Comparison of ENCODE assay signal across 9 cellular contexts in the genomic region with DNA sequence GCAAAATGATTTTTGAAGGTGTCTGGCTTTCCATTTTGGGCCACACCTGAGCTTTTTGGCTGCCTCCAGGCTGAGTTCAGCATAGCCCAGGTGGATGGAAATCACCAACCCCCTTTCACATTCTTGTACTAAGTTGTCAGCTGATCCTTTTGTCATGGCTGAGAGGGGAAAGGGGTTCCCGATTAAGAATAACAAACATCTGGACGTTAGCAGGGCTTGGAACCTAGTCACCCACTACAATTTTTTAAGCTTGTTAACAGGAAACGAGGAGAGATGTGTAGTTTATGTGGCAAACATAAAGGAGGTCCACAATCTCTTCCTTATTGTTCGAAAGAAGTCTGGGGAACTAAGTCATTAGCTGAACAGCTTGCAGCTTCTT. TPM values are rescaled to one million over a fixed set of nuclear protein-coding genes. Genes with fewer than 3 reads are reported as not detected.
DNase-seq lines count a peak whose midpoint lies in the region; ATAC-seq, FAIRE-seq and TF ChIP-seq lines count a peak whose summit lies in the region.
"Had no signal": no experiment of that assay in that cellular context is flagged by ENCODE, and none has a peak within 500 bp of the region (broad histone marks: within the 10 kb centered on the region; RNA-seq: fewer than 3 reads in every experiment).

No MANE protein-coding gene starts in this region.

- peaks cover 10% of the 10 kb centered on the region for H3K4me1 Mint-ChIP-seq in activated CD8-positive, alpha-beta T cell treated with anti-CD3 and anti-CD28 coated beads, Interleukin-2, amount 10 ng/mL, durations not matched to agents 7 days and 5 days (ENCODE audit: low read depth)

- peaks cover 47% of the 10 kb centered on the region for H3K27me3 ChIP-seq in WERI-Rb-1 (ENCODE audit: insufficient read depth, low read depth, severe bottlenecking)

- no peaks in the 10 kb centered on the region for H3K9me3 Mint-ChIP-seq in activated CD8-positive, alpha-beta T cell treated with anti-CD3 and anti-CD28 coated beads, Interleukin-2, amount 10 ng/mL, durations not matched to agents 7 days and 5 days (ENCODE audit: insufficient read depth)

- H3K27me3 Mint-ChIP-seq in activated CD8-positive, alpha-beta T cell treated with anti-CD3 and anti-CD28 coated beads, Interleukin-2, amount 10 ng/mL, durations not matched to agents 7 days and 5 days (ENCODE audit: low read depth): peaks cover 77% of the 10 kb centered on the region

- TF ChIP-seq CTCF in VCaP (conservative IDR thresholded peaks at IDR 0.05) (no peak), fibroblast of villous mesenchyme (IDR thresholded peaks at IDR 0.05; ENCODE audit: insufficient read depth, low read depth, low read length) (no peak), retinal pigment epithelial cell (conservative IDR thresholded peaks at IDR 0.05; ENCODE audit: low read depth, low read length) (no peak), D721Med (IDR thresholded peaks at IDR 0.05; ENCODE audit: insufficient read depth, missing control alignments) (no peak), WERI-Rb-1 (IDR thresholded peaks at IDR 0.05; ENCODE audit: low read depth, low read length) (no peak)

- ATAC-seq in activated CD8-positive, alpha-beta T cell treated with anti-CD3 and anti-CD28 coated beads, Interleukin-2, amount 10 ng/mL, durations not matched to agents 7 days and 5 days: no peak

- peaks cover 4% of the 10 kb centered on the region for H3K9me3 ChIP-seq in WERI-Rb-1 (ENCODE audit: severe bottlenecking)

- no peak overlapping the region for H3K27ac Mint-ChIP-seq in activated CD8-positive, alpha-beta T cell treated with anti-CD3 and anti-CD28 coated beads, Interleukin-2, amount 10 ng/mL, durations not matched to agents 7 days and 5 days

- H3K36me3 Mint-ChIP-seq in activated CD8-positive, alpha-beta T cell treated with anti-CD3 and anti-CD28 coated beads, Interleukin-2, amount 10 ng/mL, durations not matched to agents 7 days and 5 days (ENCODE audit: low read depth): peaks cover 12% of the 10 kb centered on the region

- no peaks in the 10 kb centered on the region for H3K36me3 ChIP-seq in WERI-Rb-1

- H3K27ac ChIP-seq in VCaP (peak overlapping the region; percentile 100), WERI-Rb-1 (no peak overlapping the region)

- CTCF ChIA-PET in activated CD8-positive, alpha-beta T cell treated with anti-CD3 and anti-CD28 coated beads, Interleukin-2, amount 10 ng/mL, durations not matched to agents 7 days and 5 days (lab: Charles Lee): interaction anchor here (1.7 kb wide), 1 partner anchor 8 kb away, joined by 4 read pairs; no protein-coding TSS in a partner anchor

- DNase-seq in EH (ENCODE audit: low read depth): peak; percentile 39
- DNase-seq in fibroblast of villous mesenchyme (ENCODE audit: low read depth): peak; percentile 41
- no peak for DNase-seq in retinal pigment epithelial cell (ENCODE audit: low read depth)
- no peak for DNase-seq in D721Med (ENCODE audit: insufficient read length, low spot score)
- no peak for DNase-seq in HTR-8/SVneo (ENCODE audit: insufficient read length, low spot score)
- no peak for DNase-seq in activated CD8-positive, alpha-beta T cell treated with anti-CD3 and anti-CD28 coated beads, Interleukin-2, amount 10 ng/mL, durations not matched to agents 7 days and 5 days
- no peak for DNase-seq in WERI-Rb-1
- DNase-seq: GF-D8 had no signal

- POLR2A ChIA-PET in activated CD8-positive, alpha-beta T cell treated with anti-CD3 and anti-CD28 coated beads, Interleukin-2, amount 10 ng/mL, durations not matched to agents 7 days and 5 days (lab: Charles Lee): no interaction called here

- no peak overlapping the region for H3K4me3 Mint-ChIP-seq in activated CD8-positive, alpha-beta T cell treated with anti-CD3 and anti-CD28 coated beads, Interleukin-2, amount 10 ng/mL, durations not matched to agents 7 days and 5 days

- H3K4me3 ChIP-seq in fibroblast of villous mesenchyme (ENCODE audit: low read depth, low read length) (peak overlapping the region; percentile 90), retinal pigment epithelial cell (ENCODE audit: low read length) (peak overlapping the region; percentile 96), WERI-Rb-1 (ENCODE audit: low read depth, low read length) (no peak overlapping the region)

- FAIRE-seq in D721Med (lab: Jason Lieb, UNC) (no peak), HTR-8/SVneo (lab: Jason Lieb, UNC) (no peak)

RNA-seq across cellular contexts. Expression of a gene that starts 4.9 kb away (rescaled TPM):
- 73.1 and 96.3 TPM in 2 replicates for total RNA-seq in fibroblast of villous mesenchyme
- not detected for total RNA-seq in activated CD8-positive, alpha-beta T cell treated with anti-CD3 and anti-CD28 coated beads, Interleukin-2, amount 10 ng/mL, durations not matched to agents 7 days and 5 days

Comparison
In these comparisons a context has a peak if more than half of its experiments do, and no peak if none do; other contexts are left out.
1. DNase-seq: peak in EH (single experiment) and fibroblast of villous mesenchyme (single experiment); none in retinal pigment epithelial cell (single experiment), D721Med (single experiment), HTR-8/SVneo (single experiment), activated CD8-positive, alpha-beta T cell treated with anti-CD3 and anti-CD28 coated beads, Interleukin-2, amount 10 ng/mL, durations not matched to agents 7 days and 5 days (single experiment) and WERI-Rb-1 (single experiment).
2. RNA of a gene that starts 4.9 kb away (total RNA-seq): 73.1 to 96.3 TPM in fibroblast of villous mesenchyme; not detected in activated CD8-positive, alpha-beta T cell treated with anti-CD3 and anti-CD28 coated beads, Interleukin-2, amount 10 ng/mL, durations not matched to agents 7 days and 5 days; every median in the first group is over 10 times any median in the second.